In the genomic region with DNA sequence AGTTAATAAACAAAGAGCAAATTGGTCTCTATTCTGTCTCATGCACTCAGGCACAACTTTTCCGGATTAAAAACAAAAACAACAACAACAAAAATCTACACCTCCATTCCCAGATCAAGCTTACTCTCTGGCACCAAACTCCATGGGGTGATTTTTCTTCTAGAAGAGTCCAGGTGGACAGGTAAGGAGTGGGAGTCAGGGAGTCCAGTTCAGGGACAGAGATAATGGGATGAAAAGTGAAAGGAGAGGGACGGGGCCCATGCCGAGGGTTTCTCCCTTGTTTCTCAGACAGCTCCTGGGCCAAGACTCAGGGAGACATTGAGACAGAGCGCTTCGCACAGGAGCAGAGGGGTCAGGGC, we compare ENCODE assay signal across 1 cellular context.
TF ChIP-seq lines count a peak whose summit lies in the region.

No MANE protein-coding gene starts in this region.

TF ChIP-seq in HEK293, 187 proteins besides CTCF, POLR2A, EP300 and RAD21 (continued from another document):
- peak; percentile 63; the same call in 1 of the 2 replicates for TF ChIP-seq ZBTB48 (tag by site-specific recombination; IDR thresholded peaks at IDR 0.05)
- no peak for TF ChIP-seq ZNF677 (tag by site-specific recombination; IDR thresholded peaks at IDR 0.05)
